ENCODE assay signal across 14 cellular contexts in genomic region chr5:902129-902916, GRCh38.
"Had no signal": no experiment of that assay in that cellular context is flagged by ENCODE, and none has a peak within 500 bp of the region (broad histone marks: within the 10 kb centered on the region; RNA-seq: fewer than 3 reads in every experiment).

No MANE protein-coding gene starts in this region.

- ATAC-seq: activated CD8-positive, alpha-beta T cell treated with anti-CD3 and anti-CD28 coated beads for 36 hours; activated T-cell treated with anti-CD3 and anti-CD28 coated beads, Interleukin-2, amount 50 U/mL, for 4 hours; gastroesophageal sphincter; natural killer cell; stimulated activated memory B cell treated with anti-CD40 and anti-IgM and Interleukin-4, amounts not matched to agents 10 μg/mL and 1 μg/mL and 100 μg/mL, for 72 hours had no signal

- H3K27me3 Mint-ChIP-seq: activated CD4-positive, alpha-beta T cell treated with anti-CD3 and anti-CD28 coated beads, Interleukin-2, amount 10 ng/mL, durations not matched to agents 24 days and 14 days; activated CD8-positive, alpha-beta T cell treated with anti-CD3 and anti-CD28 coated beads for 36 hours; activated naive CD8-positive, alpha-beta T cell; stimulated activated memory B cell treated with anti-CD40 and anti-IgM and Interleukin-4, amounts not matched to agents 10 μg/mL and 1 μg/mL and 100 μg/mL, for 72 hours had no signal

- H3K4me3 ChIP-seq: esophagus muscularis mucosa, gastroesophageal sphincter, heart left ventricle, pancreas, sigmoid colon had no signal

- H3K27ac Mint-ChIP-seq: activated CD4-positive, alpha-beta T cell treated with anti-CD3 and anti-CD28 coated beads, Interleukin-2, amount 10 ng/mL, durations not matched to agents 24 days and 14 days; activated CD8-positive, alpha-beta T cell treated with anti-CD3 and anti-CD28 coated beads for 36 hours; activated naive CD8-positive, alpha-beta T cell; natural killer cell; stimulated activated memory B cell treated with anti-CD40 and anti-IgM and Interleukin-4, amounts not matched to agents 10 μg/mL and 1 μg/mL and 100 μg/mL, for 72 hours had no signal

- H3K4me3 Mint-ChIP-seq: activated CD4-positive, alpha-beta T cell treated with anti-CD3 and anti-CD28 coated beads, Interleukin-2, amount 10 ng/mL, durations not matched to agents 24 days and 14 days; activated CD8-positive, alpha-beta T cell treated with anti-CD3 and anti-CD28 coated beads for 36 hours; activated naive CD8-positive, alpha-beta T cell; activated T-cell treated with anti-CD3 and anti-CD28 coated beads, Interleukin-2, amount 50 U/mL, for 4 hours; natural killer cell; stimulated activated memory B cell treated with anti-CD40 and anti-IgM and Interleukin-4, amounts not matched to agents 10 μg/mL and 1 μg/mL and 100 μg/mL, for 72 hours had no signal

- DNase-seq: activated gamma-delta T cell; effector memory CD4-positive, alpha-beta T cell; natural killer cell; T-helper 9 cell had no signal

- H3K4me1 Mint-ChIP-seq: natural killer cell had no signal

- H3K9me3 Mint-ChIP-seq: activated CD4-positive, alpha-beta T cell treated with anti-CD3 and anti-CD28 coated beads, Interleukin-2, amount 10 ng/mL, durations not matched to agents 24 days and 14 days; activated CD8-positive, alpha-beta T cell treated with anti-CD3 and anti-CD28 coated beads for 36 hours; activated T-cell treated with anti-CD3 and anti-CD28 coated beads, Interleukin-2, amount 50 U/mL, for 4 hours; natural killer cell; stimulated activated memory B cell treated with anti-CD40 and anti-IgM and Interleukin-4, amounts not matched to agents 10 μg/mL and 1 μg/mL and 100 μg/mL, for 72 hours had no signal

- H3K36me3 Mint-ChIP-seq: activated naive CD8-positive, alpha-beta T cell; natural killer cell had no signal

- H3K4me1 ChIP-seq: pancreas had no signal

- H3K27me3 ChIP-seq: esophagus muscularis mucosa, gastroesophageal sphincter, heart left ventricle, pancreas, sigmoid colon had no signal

- H3K9me3 ChIP-seq: esophagus muscularis mucosa, gastroesophageal sphincter, heart left ventricle, pancreas, sigmoid colon had no signal

- H3K36me3 ChIP-seq: esophagus muscularis mucosa, gastroesophageal sphincter, pancreas, sigmoid colon had no signal

- H3K27ac ChIP-seq: esophagus muscularis mucosa, gastroesophageal sphincter, heart left ventricle, pancreas, sigmoid colon had no signal
